ENCODE assay signal across 10 cellular contexts in genomic region chr1:209751627-209752231, GRCh38. TPM values are rescaled to one million over a fixed set of nuclear protein-coding genes. Genes with fewer than 3 reads are reported as not detected.
DNase-seq lines count a peak whose midpoint lies in the region; ATAC-seq and TF ChIP-seq lines count a peak whose summit lies in the region.
"Had no signal": no experiment of that assay in that cellular context is flagged by ENCODE, and none has a peak within 500 bp of the region (broad histone marks: within the 10 kb centered on the region; RNA-seq: fewer than 3 reads in every experiment).

No MANE protein-coding gene starts in this region.

- no peak overlapping the region for H3K9ac ChIP-seq in BLaER1

- no peaks in the 10 kb centered on the region for H3K9me3 ChIP-seq in BLaER1
- H3K9me3 ChIP-seq: sigmoid colon had no signal

- peaks cover 79% of the 10 kb centered on the region for H3K4me1 Mint-ChIP-seq in activated CD8-positive, alpha-beta memory T cell treated with anti-CD3 and anti-CD28 coated beads, Interleukin-2, amount 10 ng/mL, durations not matched to agents 7 days and 5 days

- H3K4me2 ChIP-seq in BLaER1, result peak overlapping the region; percentile 50

- no peaks in the 10 kb centered on the region for H3K36me3 ChIP-seq in BLaER1
- H3K36me3 ChIP-seq: sigmoid colon had no signal

- H3K27me3 ChIP-seq in BLaER1, result no peaks in the 10 kb centered on the region
- H3K27me3 ChIP-seq: sigmoid colon had no signal

- DNase-seq in GM19240 (ENCODE audit: insufficient read length, low spot score) (peak; percentile 20), AML-193 (lab: John Stamatoyannopoulos, UW) (no peak), foreskin fibroblast (no peak), DMS 273 (lab: John Stamatoyannopoulos, UW; ENCODE audit: unreplicated experiment) (no peak), ACHN (no peak)
- DNase-seq in activated CD8-positive, alpha-beta memory T cell treated with anti-CD3 and anti-CD28 coated beads, Interleukin-2, amount 10 ng/mL, durations not matched to agents 7 days and 5 days, result peak; percentile 79
- DNase-seq: sigmoid colon had no signal

- peaks cover 30% of the 10 kb centered on the region for H3K4me1 ChIP-seq in BLaER1

- CTCF ChIA-PET in activated CD8-positive, alpha-beta memory T cell treated with anti-CD3 and anti-CD28 coated beads, Interleukin-2, amount 10 ng/mL, durations not matched to agents 7 days and 5 days (lab: Charles Lee), result interaction anchor here (1.3 to 7.4 kb wide), 4 partner anchors 9 to 72 kb away, joined by 4 to 105 read pairs (median 7); no protein-coding TSS in a partner anchor

- H3K4me3 ChIP-seq in BLaER1 (no peak overlapping the region), foreskin fibroblast (ENCODE audit: low read depth in 1 of 2, low read length in 2 of 2) (no peak overlapping the region)
- H3K4me3 ChIP-seq: sigmoid colon had no signal

- ATAC-seq in HG03064 (IDR thresholded peaks at IDR 0.05; ENCODE audit: low read depth, unreplicated experiment), result peak; percentile 47
- peak; percentile 50 for ATAC-seq in activated CD8-positive, alpha-beta memory T cell treated with anti-CD3 and anti-CD28 coated beads, Interleukin-2, amount 10 ng/mL, durations not matched to agents 7 days and 5 days

- in situ Hi-C loops in ACHN (cut with HindIII; ENCODE audit: low pct_ligation_motif_present, low pct_unique_long_range_greater_than_20kb, low sequenced_read_pairs), result no loop called here

- H3K27ac Mint-ChIP-seq in activated CD8-positive, alpha-beta memory T cell treated with anti-CD3 and anti-CD28 coated beads, Interleukin-2, amount 10 ng/mL, durations not matched to agents 7 days and 5 days, result peak overlapping the region; percentile 97

- H3K4me3 Mint-ChIP-seq in activated CD8-positive, alpha-beta memory T cell treated with anti-CD3 and anti-CD28 coated beads, Interleukin-2, amount 10 ng/mL, durations not matched to agents 7 days and 5 days, result peak overlapping the region; percentile 74

- no peak for TF ChIP-seq CTCF in foreskin fibroblast (IDR thresholded peaks at IDR 0.05; ENCODE audit: low read depth, low read length)

- no peak overlapping the region for H3K27ac ChIP-seq in BLaER1
- H3K27ac ChIP-seq: C4-2B, sigmoid colon had no signal

- no peaks in the 10 kb centered on the region for H3K9me3 Mint-ChIP-seq in activated CD8-positive, alpha-beta memory T cell treated with anti-CD3 and anti-CD28 coated beads, Interleukin-2, amount 10 ng/mL, durations not matched to agents 7 days and 5 days (ENCODE audit: low read depth)

- H4K20me1 ChIP-seq in BLaER1, result no peaks in the 10 kb centered on the region

- peaks cover 15% of the 10 kb centered on the region for H3K36me3 Mint-ChIP-seq in activated CD8-positive, alpha-beta memory T cell treated with anti-CD3 and anti-CD28 coated beads, Interleukin-2, amount 10 ng/mL, durations not matched to agents 7 days and 5 days

- no peaks in the 10 kb centered on the region for H3K27me3 Mint-ChIP-seq in activated CD8-positive, alpha-beta memory T cell treated with anti-CD3 and anti-CD28 coated beads, Interleukin-2, amount 10 ng/mL, durations not matched to agents 7 days and 5 days

RNA-seq across cellular contexts. Expression of gene TRAF3IP3, which starts 4.1 kb away (rescaled TPM):
- 100 to 1,000 TPM; 351 to 406 TPM for total RNA-seq in activated CD8-positive, alpha-beta memory T cell treated with anti-CD3 and anti-CD28 coated beads, Interleukin-2, amount 10 ng/mL, durations not matched to agents 7 days and 5 days

RNA-seq across cellular contexts. Expression of gene C1orf74, which starts 32.6 kb away (rescaled TPM):
- total RNA-seq in activated CD8-positive, alpha-beta memory T cell treated with anti-CD3 and anti-CD28 coated beads, Interleukin-2, amount 10 ng/mL, durations not matched to agents 7 days and 5 days, result 1 to 10 TPM; 2.8 to 3.0 TPM

RNA-seq across cellular contexts. Expression of gene HSD11B1, which starts 47.1 kb away (rescaled TPM):
- under 1 TPM in 1 of 2 experiments, not detected in 1; 0.91 TPM for total RNA-seq in activated CD8-positive, alpha-beta memory T cell treated with anti-CD3 and anti-CD28 coated beads, Interleukin-2, amount 10 ng/mL, durations not matched to agents 7 days and 5 days

RNA-seq across cellular contexts. Expression of gene IRF6, which starts 54.2 kb away (rescaled TPM):
- total RNA-seq in activated CD8-positive, alpha-beta memory T cell treated with anti-CD3 and anti-CD28 coated beads, Interleukin-2, amount 10 ng/mL, durations not matched to agents 7 days and 5 days, result 1 to 10 TPM; 1.3 to 1.7 TPM

Comparison
In these comparisons a context has a peak if more than half of its experiments do, and no peak if none do; other contexts are left out.
1. DNase-seq: peak in GM19240 (single experiment) and activated CD8-positive, alpha-beta memory T cell treated with anti-CD3 and anti-CD28 coated beads, Interleukin-2, amount 10 ng/mL, durations not matched to agents 7 days and 5 days (single experiment); none in AML-193 (0 of 2), foreskin fibroblast (0 of 2), DMS 273 (single experiment) and ACHN (single experiment).